In the genomic region with DNA sequence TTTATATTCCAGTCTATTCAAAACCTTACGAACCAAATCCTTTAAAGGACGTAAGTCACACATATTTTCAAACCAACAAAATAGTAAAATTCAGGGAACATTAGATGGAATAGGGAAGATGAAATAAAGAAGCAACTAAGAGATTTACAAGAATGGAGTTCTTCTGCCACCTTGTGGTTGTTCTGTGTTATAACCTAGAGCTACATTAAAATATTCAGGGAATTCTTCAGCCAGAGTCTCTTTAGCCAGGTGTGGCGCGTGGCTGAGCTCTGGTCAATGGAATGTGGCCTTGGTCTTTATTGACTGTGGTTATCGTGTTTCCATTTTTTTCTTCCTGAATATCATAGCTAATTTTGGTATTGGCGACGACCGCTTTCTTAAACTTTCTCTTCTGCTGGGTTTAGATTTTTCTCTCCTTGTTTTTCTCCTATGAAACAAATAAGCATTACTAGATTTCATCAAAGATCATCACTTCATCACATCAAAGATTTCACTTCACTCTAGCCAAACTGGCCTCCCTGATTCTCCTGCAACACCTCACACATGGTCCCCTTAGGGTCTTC, we compare ENCODE assay signal across 8 cellular contexts.
A peak's percentile ranks its signal among the peaks of the same experiment; 100 is the strongest.
DNase-seq lines count a peak whose midpoint lies in the region; ATAC-seq and TF ChIP-seq lines count a peak whose summit lies in the region.

No MANE protein-coding gene starts in this region.

- no peaks in the 10 kb centered on the region for H3K36me3 ChIP-seq in iPS DF 6.9 (ENCODE audit: control insufficient read depth, insufficient read depth, low read length)
- H3K36me3 ChIP-seq in spleen: no peaks in the 10 kb centered on the region

- TF ChIP-seq CTCF in astrocyte of the spinal cord (IDR thresholded peaks at IDR 0.05; ENCODE audit: low read depth, low read length) (peak; percentile 52), spleen (IDR thresholded peaks at IDR 0.05 in 8 of 11, conservative IDR thresholded peaks at IDR 0.05 in 3 of 11) (peak; percentile 39 to 82 (median 70))

- WGBS in iPS DF 6.9 (ENCODE audit: insufficient coverage, insufficient read length): no CpG with 5 or more reads among the region's 8 CpGs
- WGBS in spleen, 5 donors: 15 to 24% (median 18%) methylated on average over 8 of the region's 8 CpGs

- H3K27me3 ChIP-seq in iPS DF 6.9 (ENCODE audit: control insufficient read depth, insufficient read depth, low read length) (no peaks in the 10 kb centered on the region), spleen (replicated peaks in 1 of 7) (no peaks in the 10 kb centered on the region)

- H3K4me3 ChIP-seq in astrocyte of the spinal cord (ENCODE audit: low read depth, low read length) (no peak overlapping the region), iPS DF 6.9 (ENCODE audit: low read length) (no peak overlapping the region), spleen (no peak overlapping the region)

- H3K27ac ChIP-seq in iPS DF 6.9 (ENCODE audit: low read length): no peak overlapping the region
- H3K27ac ChIP-seq in spleen: no peak overlapping the region

- DNase-seq in EL (peak; percentile 70), NCI-H524 (lab: John Stamatoyannopoulos, UW) (peak; percentile 45 to 74), astrocyte of the spinal cord (ENCODE audit: low read depth, low spot score) (peak; percentile 64), iPS DF 6.9 (ENCODE audit: low read depth, low spot score) (peak; percentile 43), spleen (no peak)
- DNase-seq in stimulated activated CD8-positive, alpha-beta memory T cell treated with anti-CD3 and anti-CD28 coated beads, Interleukin-4, amount 100 ng/mL, for 48 hours: no peak

- intact Hi-C loops in spleen (cut with DNase I; ENCODE audit: low total_unique reads): loop anchor here (10.0 kb wide), 1 partner anchor 101 kb away; no protein-coding TSS in a partner anchor

- H3K9me3 ChIP-seq in iPS DF 6.9 (ENCODE audit: control insufficient read depth, insufficient read depth, low read length) (no peaks in the 10 kb centered on the region), spleen (no peaks in the 10 kb centered on the region)

- H3K4me1 ChIP-seq in iPS DF 6.9 (ENCODE audit: control insufficient read depth, insufficient read depth, low read length) (no peaks in the 10 kb centered on the region; the same call in 1 of the 2 replicates), spleen (peaks cover 0 to 7% (median 4%) of the 10 kb centered on the region in 6 donors)

- in situ Hi-C loops in astrocyte of the spinal cord (cut with HindIII; ENCODE audit: low sequenced_read_pairs): no loop called here

- TF ChIP-seq POLR2A in spleen (IDR thresholded peaks at IDR 0.05): no peak

- peak; percentile 45 for ATAC-seq in HG03354 (IDR thresholded peaks at IDR 0.05; ENCODE audit: poor library complexity, severe bottlenecking, unreplicated experiment)
- no peak for ATAC-seq in HG03045 (IDR thresholded peaks at IDR 0.05; ENCODE audit: unreplicated experiment)

Comparison
In these comparisons a context has a peak if more than half of its experiments do, and no peak if none do; other contexts are left out.
1. DNase-seq: peak in EL (single experiment), NCI-H524 (2 of 2), astrocyte of the spinal cord (single experiment) and iPS DF 6.9 (single experiment); none in spleen (single experiment) and stimulated activated CD8-positive, alpha-beta memory T cell treated with anti-CD3 and anti-CD28 coated beads, Interleukin-4, amount 100 ng/mL, for 48 hours (single experiment).